In genomic region chr11:62883677-62884076, GRCh38 we compare ENCODE assay signal across 8 cellular contexts. TPM values are rescaled to one million over a fixed set of nuclear protein-coding genes. Genes with fewer than 3 reads are reported as not detected.
A peak's percentile ranks its signal among the peaks of the same experiment; 100 is the strongest.
DNase-seq lines count a peak whose midpoint lies in the region; ATAC-seq and TF ChIP-seq lines count a peak whose summit lies in the region.
"Had no signal": no experiment of that assay in that cellular context is flagged by ENCODE, and none has a peak within 500 bp of the region (broad histone marks: within the 10 kb centered on the region; RNA-seq: fewer than 3 reads in every experiment).

No MANE protein-coding gene starts in this region.

- DNase-seq in CD14-positive monocyte (ENCODE audit: low spot score) (no peak), activated B cell treated with CpG ODN at 0.5 μM for 24 hours (no peak), mesenchymal stem cell (no peak), NCI-H1092 (lab: John Stamatoyannopoulos, UW) (no peak), GM13977 (ENCODE audit: low spot score) (no peak), activated gamma-delta T cell treated with Interleukin-2 at 50 U/mL for 16 hours (no peak)

- peak overlapping the region in 1 of 2 experiments; percentile 99 for H3K4me3 ChIP-seq in mesenchymal stem cell (ENCODE audit: insufficient read depth in 1 of 2, low read depth in 1 of 2, low read length in 2 of 2)

- POLR2A ChIA-PET in activated B cell treated with CpG ODN at 0.5 μM for 24 hours (lab: Charles Lee) = interaction anchor here (4.3 to 7.7 kb wide), 3 partner anchors 28 to 97 kb away, joined by 69 to 258 read pairs (median 155); partner anchors contain the start of genes TMEM179B and WDR74

- peak overlapping the region; percentile 3 for H3K4me2 ChIP-seq in mesenchymal stem cell (ENCODE audit: low read length, poor library complexity, severe bottlenecking)

- no peak overlapping the region for H2BK120ac ChIP-seq in mesenchymal stem cell (ENCODE audit: low read depth, low read length)

- H3K9ac ChIP-seq in mesenchymal stem cell (ENCODE audit: low read length) = peak overlapping the region; percentile 100

- no peak overlapping the region for H2AFZ ChIP-seq in mesenchymal stem cell (ENCODE audit: low read depth, low read length)

- H3K23ac ChIP-seq in mesenchymal stem cell (ENCODE audit: low read length in 2 of 2) = peak overlapping the region in 1 of 2 experiments; percentile 24

- intact Hi-C loops in CD14-positive monocyte (cut with micrococcal nuclease) (no loop called here), activated B cell treated with CpG ODN at 0.5 μM for 24 hours (cut with micrococcal nuclease) (loop anchor here (10.0 kb wide), 2 partner anchors 499 to 681 kb away; partner anchors contain the start of gene PLAAT2)

- in situ Hi-C loops in GM13977 (cut with MboI; ENCODE audit: low pct_unique_long_range_greater_than_20kb, low sequenced_read_pairs, unreplicated experiment) = no loop called here

- H3K27me3 Mint-ChIP-seq in CD14-positive monocyte (ENCODE audit: low read depth in 3 of 3) (peaks cover 0 to 4% (median 1%) of the 10 kb centered on the region in 3 donors), activated B cell treated with CpG ODN at 0.5 μM for 24 hours (no peaks in the 10 kb centered on the region)

- no peak overlapping the region for H2BK15ac ChIP-seq in mesenchymal stem cell (ENCODE audit: low read depth, poor library complexity, severe bottlenecking)

- H3K36me3 ChIP-seq in mesenchymal stem cell (ENCODE audit: control insufficient read depth in 1 of 2, insufficient read depth in 2 of 2, low read depth in 1 of 2, low read length in 2 of 2) = peaks cover 51 to 69% of the 10 kb centered on the region in 2 experiments

- no peak for ATAC-seq in activated B cell treated with CpG ODN at 0.5 μM for 24 hours (ENCODE audit: low read depth)

- CTCF ChIA-PET in activated B cell treated with CpG ODN at 0.5 μM for 24 hours (lab: Charles Lee) = interaction anchor here (2.0 kb wide), 1 partner anchor 14 kb away, joined by 5 read pairs; no protein-coding TSS in a partner anchor

- no peak for TF ChIP-seq CTCF in CD14-positive monocyte (IDR thresholded peaks at IDR 0.05)
- TF ChIP-seq CTCF in activated B cell treated with CpG ODN at 0.5 μM for 24 hours (IDR thresholded peaks at IDR 0.05) = no peak
- TF ChIP-seq CTCF in GM13977 (IDR thresholded peaks at IDR 0.05; ENCODE audit: extremely low read depth, insufficient read depth, missing control alignments) = no peak

- no peak overlapping the region for H2BK12ac ChIP-seq in mesenchymal stem cell (ENCODE audit: low read length in 2 of 2)

- peak overlapping the region; percentile 33 for H3K27ac ChIP-seq in mesenchymal stem cell (ENCODE audit: low read length, poor library complexity, severe bottlenecking)

- H3K27ac Mint-ChIP-seq in CD14-positive monocyte = peak overlapping the region; percentile 23 to 100 (median 99)
- peak overlapping the region; percentile 100 for H3K27ac Mint-ChIP-seq in activated B cell treated with CpG ODN at 0.5 μM for 24 hours

- H3K4me1 Mint-ChIP-seq in CD14-positive monocyte (peaks cover 37% of the 10 kb centered on the region), activated B cell treated with CpG ODN at 0.5 μM for 24 hours (peaks cover 46% of the 10 kb centered on the region)

- H4K91ac ChIP-seq in mesenchymal stem cell (ENCODE audit: low read length) = no peak overlapping the region

- no peak overlapping the region for H3K4me3 Mint-ChIP-seq in CD14-positive monocyte
- H3K4me3 Mint-ChIP-seq in activated B cell treated with CpG ODN at 0.5 μM for 24 hours = peak overlapping the region; percentile 100

- H3K4me1 ChIP-seq in mesenchymal stem cell (ENCODE audit: control insufficient read depth, insufficient read depth, low read depth, low read length) = peaks cover 24% of the 10 kb centered on the region

- no peak overlapping the region for H3K14ac ChIP-seq in mesenchymal stem cell (ENCODE audit: low read length in 2 of 2)

- H3K9me3 Mint-ChIP-seq in CD14-positive monocyte = peaks cover 0 to 3% (median 0%) of the 10 kb centered on the region in 7 donors
- no peaks in the 10 kb centered on the region for H3K9me3 Mint-ChIP-seq in activated B cell treated with CpG ODN at 0.5 μM for 24 hours

- peaks cover 63 to 66% of the 10 kb centered on the region in 2 donors for H3K36me3 Mint-ChIP-seq in CD14-positive monocyte
- H3K36me3 Mint-ChIP-seq in activated B cell treated with CpG ODN at 0.5 μM for 24 hours (ENCODE audit: low read depth) = peaks cover 82% of the 10 kb centered on the region

- no peaks in the 10 kb centered on the region for H3K27me3 ChIP-seq in mesenchymal stem cell (ENCODE audit: control insufficient read depth in 1 of 2, insufficient read depth in 1 of 2, low read length in 2 of 2)

- 78% methylated on average over 3 of the region's 3 CpGs for WGBS in mesenchymal stem cell

- H3K4ac ChIP-seq in mesenchymal stem cell (ENCODE audit: low read depth in 1 of 2, low read length in 2 of 2) = no peak overlapping the region

- H2AK5ac ChIP-seq in mesenchymal stem cell (ENCODE audit: low read length, severe bottlenecking) = peak overlapping the region; percentile 22

- no peak overlapping the region for H2BK5ac ChIP-seq in mesenchymal stem cell (ENCODE audit: low read depth, low read length, poor library complexity, severe bottlenecking)

- no peak overlapping the region for H3K18ac ChIP-seq in mesenchymal stem cell (ENCODE audit: low read depth in 1 of 2, low read length in 2 of 2)

- peaks cover 22% of the 10 kb centered on the region for H3K79me1 ChIP-seq in mesenchymal stem cell (replicated peaks; ENCODE audit: low read length, poor library complexity, severe bottlenecking)

- no peak overlapping the region for H4K8ac ChIP-seq in mesenchymal stem cell (ENCODE audit: low read length)

- H3K9me3 ChIP-seq in mesenchymal stem cell (ENCODE audit: control insufficient read depth, low read length) = no peaks in the 10 kb centered on the region

RNA-seq across cellular contexts. Expression of gene SLC3A2, which starts 3.0 kb away (rescaled TPM):
- 100 to 1,000 TPM; 156 to 189 TPM for polyA plus RNA-seq in CD14-positive monocyte
- total RNA-seq in activated B cell treated with CpG ODN at 0.5 μM for 24 hours = 270 and 274 TPM in 2 replicates
- polyA plus RNA-seq in mesenchymal stem cell (2013, experiment 1 of 2) = 107 TPM
- 99.1 TPM for polyA plus RNA-seq in mesenchymal stem cell (2013, experiment 2 of 2)

RNA-seq across cellular contexts. Expression of gene CHRM1, which starts 37.5 kb away (rescaled TPM):
- not detected for polyA plus RNA-seq in CD14-positive monocyte
- total RNA-seq in activated B cell treated with CpG ODN at 0.5 μM for 24 hours = not detected in 2 replicates
- polyA plus RNA-seq in mesenchymal stem cell (2013, experiment 1 of 2) = 0.01 TPM
- polyA plus RNA-seq in mesenchymal stem cell (2013, experiment 2 of 2) = not detected
- total RNA-seq: NCI-H460 had no signal

RNA-seq across cellular contexts. Expression of gene WDR74, which starts 44.3 kb away (rescaled TPM):
- polyA plus RNA-seq in CD14-positive monocyte = 10 to 100 TPM; 14.2 to 18.4 TPM
- 95.9 and 124 TPM in 2 replicates for total RNA-seq in activated B cell treated with CpG ODN at 0.5 μM for 24 hours
- 15.6 TPM for polyA plus RNA-seq in mesenchymal stem cell (2013, experiment 1 of 2)
- polyA plus RNA-seq in mesenchymal stem cell (2013, experiment 2 of 2) = 14.5 TPM

RNA-seq across cellular contexts. Expression of gene TEX54, which starts 51.0 kb away (rescaled TPM):
- under 1 TPM in 1 of 2 donors, not detected in 1; 0.74 TPM for polyA plus RNA-seq in CD14-positive monocyte
- total RNA-seq in activated B cell treated with CpG ODN at 0.5 μM for 24 hours = 0.55 TPM in 1 of 2 replicates, not detected in the other
- not detected for polyA plus RNA-seq in mesenchymal stem cell (2013, experiment 1 of 2)
- 0.16 TPM for polyA plus RNA-seq in mesenchymal stem cell (2013, experiment 2 of 2)
- total RNA-seq: frontal cortex, NCI-H460 had no signal

RNA-seq across cellular contexts. Expression of gene STX5, which starts 51.8 kb away (rescaled TPM):
- polyA plus RNA-seq in CD14-positive monocyte = 10 to 100 TPM; 38.5 to 39.6 TPM
- 58.4 and 71.5 TPM in 2 replicates for total RNA-seq in activated B cell treated with CpG ODN at 0.5 μM for 24 hours
- polyA plus RNA-seq in mesenchymal stem cell (2013, experiment 1 of 2) = 38.1 TPM
- 36.9 TPM for polyA plus RNA-seq in mesenchymal stem cell (2013, experiment 2 of 2)
